ENCODE assay signal across 13 cellular contexts in the genomic region with DNA sequence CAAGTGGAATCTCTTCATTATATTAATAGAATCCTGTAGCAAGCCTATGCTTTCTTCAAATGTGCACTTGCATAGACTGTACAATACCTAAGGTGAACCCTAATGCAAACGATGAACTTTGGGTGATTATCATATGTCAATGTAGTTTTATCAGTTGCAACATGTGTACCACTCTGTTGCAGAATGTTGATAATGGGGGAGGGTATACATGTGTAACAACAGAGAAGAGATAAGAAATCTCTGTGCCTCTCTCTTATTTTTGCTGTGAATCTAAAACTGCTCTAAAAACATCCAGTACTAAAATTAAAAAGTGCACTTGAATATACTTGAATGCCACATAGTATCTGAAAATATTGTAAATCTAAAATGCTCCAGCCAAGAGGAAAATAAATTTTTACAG.
DNase-seq lines count a peak whose midpoint lies in the region; TF ChIP-seq lines count a peak whose summit lies in the region.
"Had no signal": no experiment of that assay in that cellular context is flagged by ENCODE, and none has a peak within 500 bp of the region (broad histone marks: within the 10 kb centered on the region; RNA-seq: fewer than 3 reads in every experiment).

No MANE protein-coding gene starts in this region.

- no peaks in the 10 kb centered on the region for H3K79me1 ChIP-seq in trophoblast cell (ENCODE audit: low read length)

- TF ChIP-seq CTCF in 22Rv1 (IDR thresholded peaks at IDR 0.05): no peak
- no peak for TF ChIP-seq CTCF in coronary artery (IDR thresholded peaks at IDR 0.05)

- H4K20me1 ChIP-seq in BLaER1 treated with 17β-estradiol and CSF1 and Interleukin-3, amounts not matched to agents 10 nM and 100 nM: no peaks in the 10 kb centered on the region

- H3K9ac ChIP-seq in BLaER1 treated with 17β-estradiol and CSF1 and Interleukin-3, amounts not matched to agents 10 nM and 100 nM: no peak overlapping the region
- no peak overlapping the region for H3K9ac ChIP-seq in trophoblast cell (ENCODE audit: low read length)

- DNase-seq in OCI-M1 (lab: John Stamatoyannopoulos, UW): peak; percentile 67
- peak; percentile 20 to 83 for DNase-seq in erythroblast (lab: John Stamatoyannopoulos, UW)
- DNase-seq in coronary artery (ENCODE audit: low spot score): no peak
- no peak for DNase-seq in trophoblast cell
- DNase-seq: ACHN; BE2C; Calu3; CD4-positive, alpha-beta memory T cell; DMS79 treated with DMSO at 0.1 percent for 48 hours; GF-D8 had no signal

- H4K12ac ChIP-seq in trophoblast cell (ENCODE audit: low read depth, low read length): no peak overlapping the region

- H4K8ac ChIP-seq in trophoblast cell (ENCODE audit: low read depth, low read length): no peak overlapping the region

- no peaks in the 10 kb centered on the region for H3K27me3 ChIP-seq in BLaER1 treated with 17β-estradiol and CSF1 and Interleukin-3, amounts not matched to agents 10 nM and 100 nM
- H3K27me3 ChIP-seq in trophoblast cell (ENCODE audit: insufficient read depth, low read length): no peaks in the 10 kb centered on the region
- H3K27me3 ChIP-seq: BE2C had no signal

- TF ChIP-seq POLR2A in erythroblast (IDR thresholded peaks at IDR 0.05; ENCODE audit: low read length): no peak

- H3K4ac ChIP-seq in trophoblast cell (ENCODE audit: low read depth, low read length): no peak overlapping the region

- no peak overlapping the region for H3K4me3 ChIP-seq in BLaER1 treated with 17β-estradiol and CSF1 and Interleukin-3, amounts not matched to agents 10 nM and 100 nM
- no peak overlapping the region for H3K4me3 ChIP-seq in coronary artery
- H3K4me3 ChIP-seq in trophoblast cell (ENCODE audit: low read depth, low read length): no peak overlapping the region
- H3K4me3 ChIP-seq: HAP-1 had no signal

- H2BK120ac ChIP-seq in trophoblast cell (ENCODE audit: insufficient read depth, low read length, poor library complexity): no peak overlapping the region

- no peak overlapping the region for H2BK5ac ChIP-seq in trophoblast cell (ENCODE audit: low read depth, low read length, poor library complexity)

- H3K23ac ChIP-seq in trophoblast cell (ENCODE audit: low read length): no peak overlapping the region

- H3K4me2 ChIP-seq in BLaER1 treated with 17β-estradiol and CSF1 and Interleukin-3, amounts not matched to agents 10 nM and 100 nM: peak overlapping the region; percentile 25 to 64 (median 52); a peak in 18 of 22 replicates
- no peak overlapping the region for H3K4me2 ChIP-seq in trophoblast cell (ENCODE audit: low read length)

- H3K36me3 ChIP-seq in BLaER1 treated with 17β-estradiol and CSF1 and Interleukin-3, amounts not matched to agents 10 nM and 100 nM: no peaks in the 10 kb centered on the region
- H3K36me3 ChIP-seq in trophoblast cell (ENCODE audit: control insufficient read depth in 1 of 2, insufficient read depth in 2 of 2, low read length in 2 of 2): no peaks in the 10 kb centered on the region
- H3K36me3 ChIP-seq: BE2C, HAP-1 had no signal

- peaks cover 4 to 18% (median 12%) of the 10 kb centered on the region in 11 experiments for H3K9me3 ChIP-seq in BLaER1 treated with 17β-estradiol and CSF1 and Interleukin-3, amounts not matched to agents 10 nM and 100 nM (replicated peaks in 1 of 11)
- H3K9me3 ChIP-seq in trophoblast cell (ENCODE audit: insufficient read depth, low read depth, low read length): no peaks in the 10 kb centered on the region
- H3K9me3 ChIP-seq: BE2C, HAP-1 had no signal

- H3K4me1 ChIP-seq in BLaER1 treated with 17β-estradiol and CSF1 and Interleukin-3, amounts not matched to agents 10 nM and 100 nM: peaks cover 7 to 14% (median 11%) of the 10 kb centered on the region in 10 experiments; a peak in 19 of 20 replicates
- H3K4me1 ChIP-seq in trophoblast cell (ENCODE audit: control insufficient read depth in 1 of 2, insufficient read depth in 2 of 2, low read length in 2 of 2): no peaks in the 10 kb centered on the region
- H3K4me1 ChIP-seq: BE2C, HAP-1 had no signal

- WGBS in trophoblast cell (ENCODE audit: extremely low coverage, insufficient coverage, insufficient read length): no CpG with 5 or more reads among the region's 1 CpG

- H3K14ac ChIP-seq in trophoblast cell (ENCODE audit: low read length): no peak overlapping the region

- H2AK5ac ChIP-seq in trophoblast cell (ENCODE audit: low read length): no peak overlapping the region

- no peak overlapping the region for H4K91ac ChIP-seq in trophoblast cell (ENCODE audit: low read depth, low read length)

- H3K18ac ChIP-seq in trophoblast cell (ENCODE audit: low read length): no peak overlapping the region

- H2BK12ac ChIP-seq in trophoblast cell (ENCODE audit: low read length): no peak overlapping the region

- no peaks in the 10 kb centered on the region for H3K79me2 ChIP-seq in trophoblast cell (ENCODE audit: control insufficient read depth, insufficient read depth, low read length, poor library complexity)

- H2AFZ ChIP-seq in trophoblast cell (ENCODE audit: insufficient read depth, low read length, poor library complexity): no peak overlapping the region

- peak overlapping the region; percentile 46 for H3K27ac ChIP-seq in 22Rv1
- no peak overlapping the region for H3K27ac ChIP-seq in BLaER1 treated with 17β-estradiol and CSF1 and Interleukin-3, amounts not matched to agents 10 nM and 100 nM
- H3K27ac ChIP-seq in coronary artery: no peak overlapping the region
- no peak overlapping the region for H3K27ac ChIP-seq in trophoblast cell (ENCODE audit: low read depth, low read length)

Comparison
In these comparisons a context has a peak if more than half of its experiments do, and no peak if none do; other contexts are left out.
1. DNase-seq: peak in OCI-M1 (single experiment) and erythroblast (2 of 2); none in coronary artery (single experiment) and trophoblast cell (0 of 2).